ENCODE assay signal across 16 cellular contexts in the genomic region with DNA sequence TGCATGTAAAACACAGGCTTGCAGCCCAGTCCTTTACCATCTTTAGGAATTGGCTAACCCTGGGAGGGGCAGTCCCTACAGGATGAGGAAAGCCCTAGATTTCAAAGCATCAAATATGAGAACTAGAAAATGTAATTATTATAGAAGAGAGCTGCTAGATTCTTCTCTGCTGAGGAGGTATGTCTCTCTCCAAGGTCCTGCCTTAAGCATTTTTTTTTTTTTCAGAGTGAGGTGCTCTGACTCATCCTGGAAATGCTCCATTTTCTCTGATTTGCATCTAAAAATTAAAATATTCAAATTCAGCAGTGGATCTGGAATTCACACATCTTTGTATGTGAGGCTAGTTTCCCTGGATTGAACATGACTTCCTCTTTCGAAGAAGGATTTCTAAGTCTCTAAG.
"Had no signal": no experiment of that assay in that cellular context is flagged by ENCODE, and none has a peak within 500 bp of the region (broad histone marks: within the 10 kb centered on the region; RNA-seq: fewer than 3 reads in every experiment).

No MANE protein-coding gene starts in this region.

- DNase-seq: colonic mucosa; dermis blood vessel endothelial cell; foreskin melanocyte; heart right ventricle; hypothalamus; kidney glomerular epithelial cell; natural killer cell; posterior cingulate gyrus; stimulated activated CD4-positive, alpha-beta T cell treated with anti-CD3 and anti-CD28 coated beads, Interleukin-2, amount 100 ng/mL, for 24 hours; stimulated activated CD4-positive, alpha-beta T cell treated with anti-CD3 and anti-CD28 coated beads, Interleukin-4, amount 100 ng/mL, for 4 hours; stimulated activated naive B cell treated with anti-CD40 and anti-IgM and Interleukin-4, amounts not matched to agents 10 μg/mL and 1 μg/mL and 100 μg/mL, for 72 hours; stimulated activated naive CD8-positive, alpha-beta T cell treated with anti-CD3 and anti-CD28 coated beads, Interleukin-15, amount 100 ng/mL, for 72 hours; trophoblast cell had no signal

- H3K9me3 ChIP-seq: colonic mucosa, heart right ventricle had no signal

- ATAC-seq: heart right ventricle; left lobe of liver; natural killer cell; sciatic nerve; stimulated activated naive B cell treated with anti-CD40 and anti-IgM and Interleukin-4, amounts not matched to agents 10 μg/mL and 1 μg/mL and 100 μg/mL, for 72 hours; stimulated activated naive CD8-positive, alpha-beta T cell treated with anti-CD3 and anti-CD28 coated beads, Interleukin-15, amount 100 ng/mL, for 72 hours had no signal

- H3K4me3 ChIP-seq: colonic mucosa, heart right ventricle had no signal

- FAIRE-seq: islet of Langerhans had no signal

- H3K27me3 ChIP-seq: colonic mucosa had no signal

- H3K36me3 ChIP-seq: colonic mucosa, heart right ventricle had no signal

- H3K4me1 ChIP-seq: colonic mucosa, heart right ventricle had no signal

- H3K27ac ChIP-seq: colonic mucosa, heart right ventricle had no signal
